ENCODE assay signal across 12 cellular contexts in the genomic region with DNA sequence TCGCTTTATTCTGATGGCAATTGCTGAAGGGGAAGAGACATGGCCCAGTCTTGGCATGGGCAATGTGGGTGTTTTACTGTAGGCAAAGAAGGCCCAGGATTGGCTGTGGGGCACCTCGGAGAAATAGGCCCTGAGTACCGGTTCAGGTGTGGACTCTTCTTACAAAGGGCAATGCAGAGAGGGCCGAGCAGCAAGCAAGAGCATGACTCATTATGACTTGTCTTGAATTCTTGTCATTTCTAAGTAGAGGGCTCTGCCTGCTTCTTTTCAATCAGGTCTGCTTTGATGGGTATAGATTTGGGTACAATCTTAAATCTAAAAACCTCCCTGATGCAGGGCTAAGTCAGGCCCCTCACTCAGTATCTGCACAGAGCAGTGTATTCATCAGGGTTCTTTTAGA. TPM values are rescaled to one million over a fixed set of nuclear protein-coding genes. Genes with fewer than 3 reads are reported as not detected.
DNase-seq lines count a peak whose midpoint lies in the region; ATAC-seq, FAIRE-seq and TF ChIP-seq lines count a peak whose summit lies in the region.
"Had no signal": no experiment of that assay in that cellular context is flagged by ENCODE, and none has a peak within 500 bp of the region (broad histone marks: within the 10 kb centered on the region; RNA-seq: fewer than 3 reads in every experiment).

No MANE protein-coding gene starts in this region.

- no peak overlapping the region for H2AFZ ChIP-seq in PC-9

- no peaks in the 10 kb centered on the region for H3K9me3 ChIP-seq in PC-9 (ENCODE audit: insufficient read depth, low read depth)

- intact Hi-C loops in PC-9 (cut with micrococcal nuclease; ENCODE audit: unreplicated experiment) = no loop called here

- no peak for ATAC-seq in HG03097 (IDR thresholded peaks at IDR 0.05; ENCODE audit: low FRiP score, unreplicated experiment)
- ATAC-seq: activated naive CD4-positive, alpha-beta T cell treated with anti-CD3 and anti-CD28 coated beads, Interleukin-2, amount 50 U/mL, for 72 hours; stimulated activated naive CD8-positive, alpha-beta T cell treated with anti-CD3 and anti-CD28 coated beads, Interleukin-15, amount 100 ng/mL, for 72 hours had no signal

- H3K79me2 ChIP-seq in PC-9 (ENCODE audit: low read depth) = no peaks in the 10 kb centered on the region

- no peaks in the 10 kb centered on the region for H4K20me1 ChIP-seq in PC-9 (ENCODE audit: insufficient read depth)

- CTCF ChIA-PET in PC-9 (lab: Charles Lee) = no interaction called here

- TF ChIP-seq CTCF in PC-9 (conservative IDR thresholded peaks at IDR 0.05) = no peak

- DNase-seq in H54 (ENCODE audit: insufficient read length, low spot score) = peak; percentile 39
- peak; percentile 47 to 71 for DNase-seq in PC-9
- DNase-seq in ecto neural progenitor cell (ENCODE audit: low spot score) = peak; percentile 13
- DNase-seq in renal cortical epithelial cell (ENCODE audit: low read depth) = peak; percentile 73
- no peak for DNase-seq in NCI-H2107 treated with DMSO at 0.1 percent for 48 hours (lab: John Stamatoyannopoulos, UW; ENCODE audit: unreplicated experiment)
- no peak for DNase-seq in NCI-H1436 treated with DMSO at 0.1 percent for 48 hours (lab: John Stamatoyannopoulos, UW)
- no peak for DNase-seq in GF-D8 (lab: John Stamatoyannopoulos, UW)
- DNase-seq: CD4-positive, alpha-beta memory T cell; NCI-H2171; stimulated activated naive CD8-positive, alpha-beta T cell treated with anti-CD3 and anti-CD28 coated beads, Interleukin-15, amount 100 ng/mL, for 72 hours had no signal

- H3K27ac ChIP-seq in PC-9 = no peak overlapping the region

- POLR2A ChIA-PET in PC-9 (lab: Charles Lee; ENCODE audit: unreplicated experiment) = no interaction called here

- H3K27me3 ChIP-seq in PC-9 (ENCODE audit: insufficient read depth, low read depth) = no peaks in the 10 kb centered on the region

- H3K4me2 ChIP-seq in PC-9 = peak overlapping the region; percentile 20

- H3F3A ChIP-seq in PC-9 (ENCODE audit: insufficient read depth, low read depth) = peaks cover 16% of the 10 kb centered on the region; the same call in 1 of the 2 replicates

- BruUV-seq in PC-9 (replicated peaks; lab: Mats Ljungman, UMichigan) = no TSS peak

- no peaks in the 10 kb centered on the region for H3K36me3 ChIP-seq in PC-9 (ENCODE audit: low read depth)

- peak; percentile 15 for FAIRE-seq in H54 (lab: Jason Lieb, UNC)

- H3K4me1 ChIP-seq in PC-9 (replicated peaks; ENCODE audit: insufficient read depth) = peaks cover 28% of the 10 kb centered on the region

- H3K9me2 ChIP-seq in PC-9 (ENCODE audit: insufficient read depth) = no peaks in the 10 kb centered on the region

- no peak for TF ChIP-seq POLR2A in H54 (IDR thresholded peaks at IDR 0.05; ENCODE audit: low read depth, low read length)

- H3K4me3 ChIP-seq in PC-9 = no peak overlapping the region

RNA-seq across cellular contexts. Expression of gene BUB1B, which starts 14.8 kb away (rescaled TPM):
- total RNA-seq in PC-9 (2021) = 74.3 and 75.3 TPM in 2 replicates
- 1.8 and 11.6 TPM in 2 replicates for total RNA-seq in renal cortical epithelial cell

RNA-seq across cellular contexts. Expression of gene BMF, which starts 37.4 kb away (rescaled TPM):
- total RNA-seq in PC-9 (2021) (8.2 and 11.0 TPM in 2 replicates), renal cortical epithelial cell (10.8 and 27.2 TPM in 2 replicates)

Comparison
In these comparisons a context has a peak if more than half of its experiments do, and no peak if none do; other contexts are left out.
1. DNase-seq: peak in H54 (single experiment), PC-9 (2 of 2), ecto neural progenitor cell (single experiment) and renal cortical epithelial cell (single experiment); none in NCI-H2107 treated with DMSO at 0.1 percent for 48 hours (single experiment), NCI-H1436 treated with DMSO at 0.1 percent for 48 hours (single experiment) and GF-D8 (single experiment).